ENCODE assay signal across 18 cellular contexts in the genomic region with DNA sequence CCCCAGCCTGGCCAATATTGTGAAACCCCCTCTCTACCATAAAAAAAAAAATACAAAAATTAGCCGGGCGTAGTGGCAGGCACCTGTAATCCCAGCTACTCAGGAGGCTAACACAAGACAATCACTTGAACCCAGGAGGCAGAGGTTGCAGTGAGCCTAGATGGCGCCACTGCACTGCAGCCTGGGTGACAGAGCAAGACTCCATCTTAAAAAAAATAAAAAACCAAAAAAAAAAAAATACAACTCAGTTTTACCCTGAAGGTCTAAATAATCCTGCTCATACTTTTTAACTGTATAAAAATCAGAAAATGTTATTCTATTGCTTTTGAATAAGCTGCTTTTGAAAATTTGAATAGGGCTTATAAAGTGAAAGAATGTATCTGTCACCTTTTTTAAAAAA. TPM values are rescaled to one million over a fixed set of nuclear protein-coding genes. Genes with fewer than 3 reads are reported as not detected.
DNase-seq lines count a peak whose midpoint lies in the region; ATAC-seq and TF ChIP-seq lines count a peak whose summit lies in the region.
"Not testable (repeated sequence)": the region's sequence is repeated elsewhere in the genome, so short reads cannot be mapped to it uniquely, and the experiment has no call there.
"Had no signal": no experiment of that assay in that cellular context is flagged by ENCODE, and none has a peak within 500 bp of the region (broad histone marks: within the 10 kb centered on the region; RNA-seq: fewer than 3 reads in every experiment).

No MANE protein-coding gene starts in this region.

- ATAC-seq in right lobe of liver: peak in 1 of 4 donors; percentile 46

- TF ChIP-seq CTCF in C4-2B (conservative IDR thresholded peaks at IDR 0.05): peak; percentile 58
- peak; percentile 12; the same call in 1 of the 2 replicates for TF ChIP-seq CTCF in GM12875 (IDR thresholded peaks at IDR 0.05; ENCODE audit: borderline replicate concordance, insufficient read depth, low read depth, low read length)
- TF ChIP-seq CTCF in PC-9 (conservative IDR thresholded peaks at IDR 0.05): peak; percentile 34
- not testable (repeated sequence) for TF ChIP-seq CTCF in endothelial cell (IDR thresholded peaks at IDR 0.05; ENCODE audit: unreplicated experiment)
- peak in 3 of 4 donors; percentile 27 to 44 (median 40) for TF ChIP-seq CTCF in right lobe of liver (IDR thresholded peaks at IDR 0.05)

- not testable (repeated sequence) for H3K4me3 Mint-ChIP-seq in activated naive CD4-positive, alpha-beta T cell treated with anti-CD3 and anti-CD28 coated beads for 36 hours; endothelial cell (ENCODE audit: unreplicated experiment)

- 17% methylated on average over 1 of the region's 3 CpGs for WGBS in right lobe of liver (ENCODE audit: insufficient coverage, low coverage, low lambda C conversion rate, missing lambda C conversion rate)

- H3K9me3 ChIP-seq in Karpas-422 (ENCODE audit: low read length); PC-9 (ENCODE audit: insufficient read depth, low read depth); right lobe of liver: not testable (repeated sequence)

- not testable (repeated sequence) for H4K20me1 ChIP-seq in Karpas-422 (ENCODE audit: insufficient read depth, low read depth, low read length); PC-9 (ENCODE audit: insufficient read depth)

- not testable (repeated sequence) for H2AFZ ChIP-seq in Karpas-422 (ENCODE audit: low read length); PC-9

- H3K4me1 Mint-ChIP-seq in activated naive CD4-positive, alpha-beta T cell treated with anti-CD3 and anti-CD28 coated beads for 36 hours (ENCODE audit: low read depth); endothelial cell (ENCODE audit: unreplicated experiment): not testable (repeated sequence)

- H3K9ac ChIP-seq in Karpas-422 (ENCODE audit: low read length): not testable (repeated sequence)

- H3K9me2 ChIP-seq in Karpas-422 (replicated peaks; ENCODE audit: insufficient read depth, low read length); PC-9 (ENCODE audit: insufficient read depth): not testable (repeated sequence)

- not testable (repeated sequence) for BruUV-seq in PC-9 (replicated peaks; lab: Mats Ljungman, UMichigan)

- not testable (repeated sequence) for H3K36me3 Mint-ChIP-seq in activated naive CD4-positive, alpha-beta T cell treated with anti-CD3 and anti-CD28 coated beads for 36 hours (ENCODE audit: low read depth); endothelial cell (ENCODE audit: low read depth, unreplicated experiment)

- H3K79me2 ChIP-seq in Karpas-422 (ENCODE audit: low read length); PC-9 (ENCODE audit: low read depth): not testable (repeated sequence)

- not testable (repeated sequence) for TF ChIP-seq POLR2A in right lobe of liver (IDR thresholded peaks at IDR 0.05)

- not testable (repeated sequence) for H3K4me2 ChIP-seq in Karpas-422 (ENCODE audit: low read depth, low read length, poor library complexity, severe bottlenecking); PC-9

- H3K27me3 Mint-ChIP-seq in activated naive CD4-positive, alpha-beta T cell treated with anti-CD3 and anti-CD28 coated beads for 36 hours (ENCODE audit: low read depth); endothelial cell (ENCODE audit: unreplicated experiment): not testable (repeated sequence)

- not testable (repeated sequence) for H3K4me3 ChIP-seq in GM12875 (ENCODE audit: low read depth, low read length); Karpas-422 (ENCODE audit: low read length); PC-9; right lobe of liver

- not testable (repeated sequence) for H3K9me3 Mint-ChIP-seq in activated naive CD4-positive, alpha-beta T cell treated with anti-CD3 and anti-CD28 coated beads for 36 hours; endothelial cell (ENCODE audit: unreplicated experiment)

- peak; percentile 45 for DNase-seq in Karpas-422
- DNase-seq in PC-9, right lobe of liver: not testable (repeated sequence)
- peak; percentile 8 for DNase-seq in activated naive CD4-positive, alpha-beta T cell treated with anti-CD3 and anti-CD28 coated beads for 36 hours
- peak; percentile 4 for DNase-seq in endothelial cell (ENCODE audit: low spot score)

- not testable (repeated sequence) for H3K4me1 ChIP-seq in Karpas-422 (ENCODE audit: low read length); PC-9 (replicated peaks; ENCODE audit: insufficient read depth); right lobe of liver

- H3K27ac Mint-ChIP-seq in activated naive CD4-positive, alpha-beta T cell treated with anti-CD3 and anti-CD28 coated beads for 36 hours; endothelial cell (ENCODE audit: unreplicated experiment): not testable (repeated sequence)

- not testable (repeated sequence) for H3K36me3 ChIP-seq in Karpas-422 (ENCODE audit: insufficient read depth, low read length); PC-9 (ENCODE audit: low read depth); right lobe of liver

- CTCF ChIA-PET in PC-9 (lab: Charles Lee): interaction anchor here (0.6 kb wide), 1 partner anchor 280 kb away, joined by 4 read pairs; no protein-coding TSS in a partner anchor
- CTCF ChIA-PET in activated naive CD4-positive, alpha-beta T cell treated with anti-CD3 and anti-CD28 coated beads for 36 hours (lab: Charles Lee): interaction anchor here (0.5 to 1.6 kb wide), 9 partner anchors 17 to 1279 kb away, joined by 3 to 4 read pairs (median 3); no protein-coding TSS in a partner anchor

- not testable (repeated sequence) for H3K27me3 ChIP-seq in Karpas-422 (ENCODE audit: low read length); PC-9 (ENCODE audit: insufficient read depth, low read depth)
- peaks cover 0 to 13% of the 10 kb centered on the region in 2 donors for H3K27me3 ChIP-seq in right lobe of liver

- H3F3A ChIP-seq in PC-9 (ENCODE audit: insufficient read depth, low read depth): not testable (repeated sequence)

- intact Hi-C loops in PC-9 (cut with micrococcal nuclease; ENCODE audit: unreplicated experiment); right lobe of liver (cut with DNase I): not testable (repeated sequence)
- intact Hi-C loops in activated naive CD4-positive, alpha-beta T cell treated with anti-CD3 and anti-CD28 coated beads for 36 hours (cut with micrococcal nuclease): loop anchor here (5.0 kb wide), 1 partner anchor 1189 kb away; no protein-coding TSS in a partner anchor

- POLR2A ChIA-PET in PC-9 (lab: Charles Lee; ENCODE audit: unreplicated experiment): not testable (repeated sequence)

- not testable (repeated sequence) for H3K27ac ChIP-seq in C4-2B; Karpas-422 (ENCODE audit: low read length); PC-9; right lobe of liver

RNA-seq across cellular contexts. Expression of gene CXorf66, which starts 0.8 kb away (rescaled TPM):
- not detected in 2 replicates for total RNA-seq in Karpas-422 (2014; rRNA removed; shearing (Covaris generic); ENCODE audit: low replicate concordance)
- total RNA-seq in PC-9 (2021) (not detected in 2 replicates), endothelial cell (ENCODE audit: unreplicated experiment) (not detected), right lobe of liver (under 1 TPM in 1 of 6 experiments, not detected in 5; 0.18 TPM)
- total RNA-seq in activated naive CD4-positive, alpha-beta T cell treated with anti-CD3 and anti-CD28 coated beads for 36 hours: not detected
- total RNA-seq: CD4-positive, CD25-positive, alpha-beta regulatory T cell; cerebellum; H7; heart right ventricle; lung; mononuclear cell; natural killer cell; pancreas; right atrium auricular region; T-helper 17 cell; tibial nerve had no signal

RNA-seq across cellular contexts. Expression of gene ATP11C, which starts 33.3 kb away (rescaled TPM):
- total RNA-seq in Karpas-422 (2014; rRNA removed; shearing (Covaris generic); ENCODE audit: low replicate concordance): 28.2 and 37.4 TPM in 2 replicates
- total RNA-seq in PC-9 (2021) (11.1 and 13.0 TPM in 2 replicates), endothelial cell (ENCODE audit: unreplicated experiment) (48.5 TPM), right lobe of liver (10 to 100 TPM; 21.4 to 34.0 (median 29.1) TPM)
- 10 to 100 TPM; 18.3 to 20.8 TPM for total RNA-seq in activated naive CD4-positive, alpha-beta T cell treated with anti-CD3 and anti-CD28 coated beads for 36 hours
